ENCODE assay signal across 10 cellular contexts in the genomic region with DNA sequence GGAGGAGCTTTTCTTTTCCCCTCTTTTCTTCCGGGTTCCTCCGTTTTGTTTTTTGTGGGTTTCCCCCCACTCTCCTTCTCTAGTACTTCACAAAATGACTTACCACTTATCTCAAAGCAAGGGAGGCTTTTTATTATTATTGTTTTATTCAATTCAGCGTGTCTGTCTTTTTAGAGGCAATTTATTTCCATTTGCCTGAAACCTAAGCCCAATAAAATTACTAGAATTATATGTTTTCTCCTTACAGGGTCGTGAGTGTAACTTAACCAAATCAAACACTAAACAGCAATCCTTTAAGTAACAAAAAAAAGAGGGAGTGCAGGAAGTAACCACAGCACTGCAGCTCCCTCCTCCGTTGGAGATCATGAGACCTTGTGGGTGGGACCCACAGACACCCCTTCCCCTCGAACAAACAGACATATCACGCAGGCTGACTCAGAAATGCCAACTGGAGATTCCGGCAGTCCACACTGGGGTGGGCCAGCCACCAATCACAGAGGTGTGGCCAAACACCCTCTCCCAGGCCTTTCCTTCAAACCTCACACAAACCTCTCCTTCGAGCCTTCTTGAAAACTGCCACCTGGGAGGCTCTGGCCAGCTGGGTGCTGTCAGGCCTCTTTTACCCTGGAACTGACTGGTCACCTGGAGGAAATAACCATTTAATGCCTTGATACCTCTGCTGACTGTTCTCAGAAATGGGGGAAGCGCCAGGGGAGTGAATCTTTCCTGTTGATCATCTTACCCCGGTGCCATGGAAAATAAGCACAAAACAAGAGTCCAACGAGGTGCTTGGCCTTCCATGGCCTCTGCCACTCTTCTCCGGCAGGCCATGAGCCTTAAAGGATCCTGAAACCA.
DNase-seq lines count a peak whose midpoint lies in the region; ATAC-seq and TF ChIP-seq lines count a peak whose summit lies in the region.
"Had no signal": no experiment of that assay in that cellular context is flagged by ENCODE, and none has a peak within 500 bp of the region (broad histone marks: within the 10 kb centered on the region; RNA-seq: fewer than 3 reads in every experiment).

No MANE protein-coding gene starts in this region.

- peaks cover 62% of the 10 kb centered on the region for H3K27me3 Mint-ChIP-seq in T-helper 17 cell

- H3K4me1 ChIP-seq in iPS-18a (ENCODE audit: control insufficient read depth, low read depth, low read length), result peaks cover 17% of the 10 kb centered on the region
- peaks cover 12 to 15% of the 10 kb centered on the region in 2 donors for H3K4me1 ChIP-seq in gastrocnemius medialis

- DNase-seq in DMS53 (lab: John Stamatoyannopoulos, UW), result peak; percentile 55
- no peak for DNase-seq in DMS53 treated with DMSO at 0.1 percent for 48 hours (lab: John Stamatoyannopoulos, UW; ENCODE audit: unreplicated experiment)
- no peak for DNase-seq in T-helper 17 cell
- no peak for DNase-seq in gastrocnemius medialis
- DNase-seq in brain microvascular endothelial cell, result no peak
- no peak for DNase-seq in RPMI8226
- DNase-seq: effector CD8-positive, alpha-beta T cell; NCI-H1436 treated with DMSO at 0.1 percent for 48 hours had no signal

- no peak for ATAC-seq in T-helper 17 cell
- ATAC-seq in gastrocnemius medialis, result no peak
- no peak for ATAC-seq in GM18861 (IDR thresholded peaks at IDR 0.05; ENCODE audit: unreplicated experiment)

- TF ChIP-seq POLR2A in gastrocnemius medialis (IDR thresholded peaks at IDR 0.05), result no peak

- peaks cover 21% of the 10 kb centered on the region for H3K4me1 Mint-ChIP-seq in T-helper 17 cell

- H3K27ac ChIP-seq in iPS-18a (ENCODE audit: low read length) (no peak overlapping the region), gastrocnemius medialis (no peak overlapping the region), brain microvascular endothelial cell (no peak overlapping the region)

- peak overlapping the region; percentile 82 for H3K4me3 Mint-ChIP-seq in T-helper 17 cell

- intact Hi-C loops in gastrocnemius medialis (cut with DNase I; ENCODE audit: low total_unique reads), result no loop called here

- in situ Hi-C loops in gastrocnemius medialis (cut with MboI; ENCODE audit: low sequenced_read_pairs in 4 of 4), result no loop called here
- in situ Hi-C loops in brain microvascular endothelial cell (cut with HindIII; ENCODE audit: low pct_ligation_motif_present, low sequenced_read_pairs), result no loop called here

- H3K27ac Mint-ChIP-seq in T-helper 17 cell, result peak overlapping the region; percentile 16

- H3K27me3 ChIP-seq in iPS-18a (ENCODE audit: control insufficient read depth, insufficient read depth, low read length) (peaks cover 53% of the 10 kb centered on the region), gastrocnemius medialis (peaks cover 0 to 5% (median 0%) of the 10 kb centered on the region in 3 donors), brain microvascular endothelial cell (replicated peaks) (peaks cover 48% of the 10 kb centered on the region)

- peaks cover 4% of the 10 kb centered on the region for H3K36me3 Mint-ChIP-seq in T-helper 17 cell (ENCODE audit: low read depth)

- no peak overlapping the region for H3K9ac ChIP-seq in iPS-18a (ENCODE audit: low read length)

- no peak for TF ChIP-seq CTCF in gastrocnemius medialis (IDR thresholded peaks at IDR 0.05 in 4 of 5, conservative IDR thresholded peaks at IDR 0.05 in 1 of 5)
- TF ChIP-seq CTCF in brain microvascular endothelial cell (IDR thresholded peaks at IDR 0.05; ENCODE audit: low read depth, low read length, missing control alignments), result no peak

- H3K4me3 ChIP-seq in iPS-18a (ENCODE audit: low read length), result peak overlapping the region; percentile 65
- peak overlapping the region; percentile 57 to 92 (median 66) for H3K4me3 ChIP-seq in gastrocnemius medialis
- H3K4me3 ChIP-seq in brain microvascular endothelial cell (ENCODE audit: low read depth, low read length), result no peak overlapping the region

- H3K9me3 ChIP-seq in T-helper 17 cell (ENCODE audit: control insufficient read depth, low read length, poor library complexity, severe bottlenecking) (no peaks in the 10 kb centered on the region), iPS-18a (ENCODE audit: control insufficient read depth, low read depth, low read length) (no peaks in the 10 kb centered on the region), gastrocnemius medialis (no peaks in the 10 kb centered on the region)

- H3K36me3 ChIP-seq in iPS-18a (ENCODE audit: control insufficient read depth, low read depth, low read length) (no peaks in the 10 kb centered on the region), gastrocnemius medialis (no peaks in the 10 kb centered on the region), brain microvascular endothelial cell (replicated peaks) (no peaks in the 10 kb centered on the region)
